Comparison of ENCODE assay signal across 1 cellular context in genomic region chr16:57235128-57236092, GRCh38.
TF ChIP-seq lines count a peak whose summit lies in the region.

No MANE protein-coding gene starts in this region.

TF ChIP-seq in IMR-90, 13 proteins besides CTCF, POLR2A, EP300 and RAD21:
- TF ChIP-seq MXI1 (IDR thresholded peaks at IDR 0.05; ENCODE audit: borderline replicate concordance, low read depth, low read length): no peak
- no peak for TF ChIP-seq SMC3 (IDR thresholded peaks at IDR 0.05; ENCODE audit: low read depth, low read length)
- TF ChIP-seq FOS (IDR thresholded peaks at IDR 0.05; ENCODE audit: low read depth, low read length): peak; percentile 59; the same call in 1 of the 2 replicates
- peak; percentile 16; the same call in 1 of the 2 replicates for TF ChIP-seq NFE2L2 (IDR thresholded peaks at IDR 0.05; ENCODE audit: low read depth, low read length)
- no peak for TF ChIP-seq MAZ (IDR thresholded peaks at IDR 0.05; ENCODE audit: borderline replicate concordance, low read depth, low read length)
- TF ChIP-seq BHLHE40 (IDR thresholded peaks at IDR 0.05; ENCODE audit: low read depth, low read length): peak; percentile 60
- TF ChIP-seq CEBPB (IDR thresholded peaks at IDR 0.05; ENCODE audit: low read depth, low read length): peak; percentile 24; the same call in 1 of the 2 replicates
- TF ChIP-seq USF2 (IDR thresholded peaks at IDR 0.05; ENCODE audit: low read depth, low read length): peak; percentile 87
TF ChIP-seq in IMR-90: peak in this region for 5.
